8 cellular contexts compared by ENCODE assay signal in the genomic region with DNA sequence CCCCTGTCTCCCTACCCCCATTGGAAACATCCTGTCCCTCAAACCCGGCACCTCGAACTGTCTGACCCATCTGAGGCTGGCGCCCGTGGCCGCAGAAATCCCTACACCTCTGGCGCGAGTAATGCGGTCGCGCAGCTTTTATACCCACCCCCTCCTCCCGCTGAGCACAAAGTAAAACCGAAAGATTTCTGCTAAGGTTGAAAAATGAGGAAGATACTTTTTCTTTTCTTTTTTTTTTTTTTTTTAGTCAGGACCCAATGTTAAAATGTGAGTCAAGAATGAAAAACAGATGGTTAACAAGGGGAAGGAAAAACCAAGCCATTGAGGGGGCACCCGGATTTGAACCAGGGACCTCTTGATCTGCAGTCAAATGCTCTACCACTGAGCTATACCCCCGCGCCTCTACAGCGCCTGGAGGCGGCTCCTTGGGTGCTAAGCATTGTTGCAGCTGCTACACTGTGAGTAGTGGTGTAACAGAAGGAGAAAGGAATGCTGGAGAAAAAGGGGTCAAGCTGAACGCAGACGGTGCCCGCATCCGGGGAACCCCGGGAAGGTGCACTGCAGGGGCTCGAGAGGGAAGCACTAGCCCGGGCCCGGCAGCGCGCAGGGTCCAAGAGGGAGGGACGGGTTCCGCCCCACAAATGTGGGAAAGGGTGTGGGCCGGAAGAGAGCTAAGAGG. TPM values are rescaled to one million over a fixed set of nuclear protein-coding genes. Genes with fewer than 3 reads are reported as not detected.
DNase-seq lines count a peak whose midpoint lies in the region; ATAC-seq and TF ChIP-seq lines count a peak whose summit lies in the region.

No MANE protein-coding gene starts in this region.

- H3K36me3 ChIP-seq in duodenal mucosa (ENCODE audit: control insufficient read depth in 1 of 2, insufficient read depth in 2 of 2, low read length in 2 of 2) (peaks cover 0 to 4% of the 10 kb centered on the region in 2 donors), lower lobe of right lung (no peaks in the 10 kb centered on the region)

- H3K27ac ChIP-seq in duodenal mucosa (ENCODE audit: low read depth, low read length): peak overlapping the region; percentile 89
- H3K27ac ChIP-seq in lower lobe of right lung: peak overlapping the region; percentile 97

- TF ChIP-seq CTCF in CD14-positive monocyte (IDR thresholded peaks at IDR 0.05): no peak
- TF ChIP-seq CTCF in lower lobe of right lung (IDR thresholded peaks at IDR 0.05): no peak

- no peaks in the 10 kb centered on the region for H3K9me3 Mint-ChIP-seq in CD14-positive monocyte
- H3K9me3 Mint-ChIP-seq in activated CD4-positive, alpha-beta memory T cell treated with anti-CD3 and anti-CD28 coated beads, Interleukin-2, amount 10 ng/mL, durations not matched to agents 7 days and 5 days: no peaks in the 10 kb centered on the region

- H3K27ac Mint-ChIP-seq in CD14-positive monocyte: peak overlapping the region; percentile 92 to 97 (median 95)
- H3K27ac Mint-ChIP-seq in activated CD4-positive, alpha-beta memory T cell treated with anti-CD3 and anti-CD28 coated beads, Interleukin-2, amount 10 ng/mL, durations not matched to agents 7 days and 5 days: peak overlapping the region; percentile 98

- H3K4me3 Mint-ChIP-seq in CD14-positive monocyte: peak overlapping the region; percentile 95 to 99
- peak overlapping the region; percentile 98 for H3K4me3 Mint-ChIP-seq in activated CD4-positive, alpha-beta memory T cell treated with anti-CD3 and anti-CD28 coated beads, Interleukin-2, amount 10 ng/mL, durations not matched to agents 7 days and 5 days

- ATAC-seq in GM19324 (IDR thresholded peaks at IDR 0.05; ENCODE audit: low FRiP score, unreplicated experiment): peak; percentile 35
- peak; percentile 32 for ATAC-seq in HG03520 (IDR thresholded peaks at IDR 0.05; ENCODE audit: unreplicated experiment)
- peak; percentile 83 to 84 for ATAC-seq in lower lobe of right lung

- peaks cover 45% of the 10 kb centered on the region for H3K4me1 Mint-ChIP-seq in CD14-positive monocyte
- peaks cover 47% of the 10 kb centered on the region for H3K4me1 Mint-ChIP-seq in activated CD4-positive, alpha-beta memory T cell treated with anti-CD3 and anti-CD28 coated beads, Interleukin-2, amount 10 ng/mL, durations not matched to agents 7 days and 5 days

- DNase-seq in CD14-positive monocyte (ENCODE audit: low spot score): peak; percentile 80
- DNase-seq in NCI-H774 (lab: John Stamatoyannopoulos, UW): peak; percentile 85
- DNase-seq in activated CD4-positive, alpha-beta memory T cell treated with anti-CD3 and anti-CD28 coated beads, Interleukin-2, amount 10 ng/mL, durations not matched to agents 7 days and 5 days: peak; percentile 90
- DNase-seq in lower lobe of right lung: peak; percentile 89
- peak; percentile 85 to 90 (median 89) for DNase-seq in stimulated activated CD4-positive, alpha-beta T cell treated with anti-CD3 and anti-CD28 coated beads, TNF-alpha, amount 100 ng/mL, for 24 hours (ENCODE audit: low read depth in 3 of 3)

- H3K27me3 Mint-ChIP-seq in CD14-positive monocyte (ENCODE audit: low read depth in 3 of 3): peaks cover 0 to 4% (median 2%) of the 10 kb centered on the region in 3 donors
- H3K27me3 Mint-ChIP-seq in activated CD4-positive, alpha-beta memory T cell treated with anti-CD3 and anti-CD28 coated beads, Interleukin-2, amount 10 ng/mL, durations not matched to agents 7 days and 5 days: no peaks in the 10 kb centered on the region

- H3K36me3 Mint-ChIP-seq in CD14-positive monocyte: peaks cover 0 to 3% of the 10 kb centered on the region in 2 donors
- peaks cover 20% of the 10 kb centered on the region for H3K36me3 Mint-ChIP-seq in activated CD4-positive, alpha-beta memory T cell treated with anti-CD3 and anti-CD28 coated beads, Interleukin-2, amount 10 ng/mL, durations not matched to agents 7 days and 5 days (ENCODE audit: low read depth)

- H3K9ac ChIP-seq in duodenal mucosa (ENCODE audit: low read depth in 1 of 2, low read length in 2 of 2): peak overlapping the region; percentile 91

- CTCF ChIA-PET in activated CD4-positive, alpha-beta memory T cell treated with anti-CD3 and anti-CD28 coated beads, Interleukin-2, amount 10 ng/mL, durations not matched to agents 7 days and 5 days (lab: Charles Lee): interaction anchor here (0.7 to 5.6 kb wide), 16 partner anchors 14 to 531 kb away, joined by 3 to 56 read pairs (median 5); partner anchors contain the start of genes CWC25, LASP1NB, PSMB3 and RPL23

- H3K27me3 ChIP-seq in duodenal mucosa (ENCODE audit: control insufficient read depth in 1 of 2, insufficient read depth in 2 of 2, low read length in 2 of 2): no peaks in the 10 kb centered on the region
- H3K27me3 ChIP-seq in lower lobe of right lung (ENCODE audit: low read depth): no peaks in the 10 kb centered on the region

- POLR2A ChIA-PET in activated CD4-positive, alpha-beta memory T cell treated with anti-CD3 and anti-CD28 coated beads, Interleukin-2, amount 10 ng/mL, durations not matched to agents 7 days and 5 days (lab: Charles Lee): interaction anchor here (0.7 to 8.5 kb wide), 21 partner anchors 9 to 285 kb away, joined by 3 to 201 read pairs (median 4); partner anchors contain the start of genes FBXO47, LASP1NB, PIP4K2B and PSMB3

- H3K4me1 ChIP-seq in duodenal mucosa (ENCODE audit: control insufficient read depth in 1 of 2, insufficient read depth in 2 of 2, low read length in 2 of 2) (peaks cover 37 to 41% of the 10 kb centered on the region in 2 donors), lower lobe of right lung (peaks cover 38% of the 10 kb centered on the region)

- peak overlapping the region; percentile 95 to 99 for H3K4me3 ChIP-seq in duodenal mucosa (ENCODE audit: low read depth in 1 of 2, low read length in 2 of 2)
- peak overlapping the region; percentile 94 for H3K4me3 ChIP-seq in lower lobe of right lung

- intact Hi-C loops in CD14-positive monocyte (cut with micrococcal nuclease) (loop anchor here (2.0 to 10.0 kb wide), 3 partner anchors 14 to 164 kb away; partner anchors contain the start of genes MLLT6 (in 1 of the 2) and RPL23 (in 1 of the 2)), lower lobe of right lung (cut with DNase I) (no loop called here)

- no peaks in the 10 kb centered on the region for H3K9me3 ChIP-seq in duodenal mucosa (ENCODE audit: control insufficient read depth in 1 of 2, low read length in 2 of 2)
- no peaks in the 10 kb centered on the region for H3K9me3 ChIP-seq in lower lobe of right lung

RNA-seq across cellular contexts. Expression of gene LASP1, which starts 0.8 kb away (rescaled TPM):
- 10 to 100 TPM; 70.6 to 93.7 TPM for polyA plus RNA-seq in CD14-positive monocyte
- 100 to 1,000 TPM; 193 to 196 TPM for total RNA-seq in activated CD4-positive, alpha-beta memory T cell treated with anti-CD3 and anti-CD28 coated beads, Interleukin-2, amount 10 ng/mL, durations not matched to agents 7 days and 5 days
- total RNA-seq in lower lobe of right lung: 158 TPM

RNA-seq across cellular contexts. Expression of gene RPL23, which starts 15.6 kb away (rescaled TPM):
- polyA plus RNA-seq in CD14-positive monocyte: 100 to 1,000 TPM; 561 to 618 TPM
- 100 to 1,000 TPM; 933 to 960 TPM for total RNA-seq in activated CD4-positive, alpha-beta memory T cell treated with anti-CD3 and anti-CD28 coated beads, Interleukin-2, amount 10 ng/mL, durations not matched to agents 7 days and 5 days
- 1,156 TPM for total RNA-seq in lower lobe of right lung

RNA-seq across cellular contexts. Expression of gene CWC25, which starts 44.0 kb away (rescaled TPM):
- polyA plus RNA-seq in CD14-positive monocyte: 1 to 10 TPM; 7.5 to 8.4 TPM
- 10 to 100 TPM; 29.0 to 30.1 TPM for total RNA-seq in activated CD4-positive, alpha-beta memory T cell treated with anti-CD3 and anti-CD28 coated beads, Interleukin-2, amount 10 ng/mL, durations not matched to agents 7 days and 5 days
- total RNA-seq in lower lobe of right lung: 22.3 TPM

Comparison
In these comparisons a context has a peak if more than half of its experiments do, and no peak if none do; other contexts are left out.
1. Peak in every context shown above with its lines: DNase-seq, ATAC-seq, H3K4me3 ChIP-seq and H3K27ac ChIP-seq.
2. ATAC-seq: peak in every context shown above with its lines; median percentile 84 in lower lobe of right lung; 35 in GM19324; 32 in HG03520.